In the genomic region with DNA sequence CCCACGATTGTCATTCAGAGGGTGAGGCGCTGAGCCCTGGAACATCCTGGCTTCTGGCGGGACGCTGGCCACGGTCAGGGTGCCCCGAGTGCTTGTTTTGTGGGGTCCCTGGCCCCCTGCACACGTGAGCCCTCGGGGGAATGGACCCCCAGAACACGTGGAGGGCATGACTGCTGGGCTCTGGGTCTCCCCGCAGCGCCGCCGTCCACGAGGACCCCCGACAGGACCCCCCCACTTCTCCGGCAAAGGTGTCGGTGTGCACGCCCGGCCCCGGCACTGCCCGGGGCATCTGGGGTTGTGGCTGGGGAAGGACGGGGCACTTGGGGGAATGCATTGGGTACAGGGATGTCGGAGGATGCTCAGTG, we compare ENCODE assay signal across 17 cellular contexts. TPM values are rescaled to one million over a fixed set of nuclear protein-coding genes. Genes with fewer than 3 reads are reported as not detected.
DNase-seq lines count a peak whose midpoint lies in the region; ATAC-seq and TF ChIP-seq lines count a peak whose summit lies in the region.
"Had no signal": no experiment of that assay in that cellular context is flagged by ENCODE, and none has a peak within 500 bp of the region (broad histone marks: within the 10 kb centered on the region; RNA-seq: fewer than 3 reads in every experiment).

No MANE protein-coding gene starts in this region.

- TF ChIP-seq POLR2A in GM19193 (IDR thresholded peaks at IDR 0.05; ENCODE audit: extremely low read depth, insufficient read depth, insufficient read length), result peak; percentile 4
- TF ChIP-seq POLR2A in sigmoid colon (IDR thresholded peaks at IDR 0.05), result no peak
- TF ChIP-seq POLR2A in stomach (IDR thresholded peaks at IDR 0.05), result no peak

- H3K27ac ChIP-seq in lower lobe of right lung, result no peak overlapping the region
- H3K27ac ChIP-seq in sigmoid colon, result no peak overlapping the region
- H3K27ac ChIP-seq in stomach, result no peak overlapping the region
- H3K27ac ChIP-seq: 22Rv1 had no signal

- H3K27me3 ChIP-seq in lower lobe of right lung (ENCODE audit: low read depth) (peaks cover 22% of the 10 kb centered on the region), sigmoid colon (peaks cover 10 to 35% (median 21%) of the 10 kb centered on the region in 3 donors), stomach (peaks cover 0 to 30% (median 13%) of the 10 kb centered on the region in 3 donors)

- ATAC-seq in activated CD8-positive, alpha-beta memory T cell treated with anti-CD3 and anti-CD28 coated beads, Interleukin-2, amount 10 ng/mL, durations not matched to agents 7 days and 5 days, result no peak
- ATAC-seq in lower lobe of right lung, result peak in 1 of 2 donors; percentile 7
- ATAC-seq: CD8-positive, alpha-beta T cell had no signal

- H3K36me3 Mint-ChIP-seq in activated CD8-positive, alpha-beta memory T cell treated with anti-CD3 and anti-CD28 coated beads, Interleukin-2, amount 10 ng/mL, durations not matched to agents 7 days and 5 days, result peaks cover 14% of the 10 kb centered on the region

- intact Hi-C loops in lower lobe of right lung (cut with DNase I), result no loop called here
- intact Hi-C loops in sigmoid colon (cut with DNase I), result no loop called here
- intact Hi-C loops in stomach (cut with DNase I; ENCODE audit: low total_unique reads), result no loop called here

- no peaks in the 10 kb centered on the region for H3K9me3 ChIP-seq in lower lobe of right lung
- no peaks in the 10 kb centered on the region for H3K9me3 ChIP-seq in sigmoid colon
- no peaks in the 10 kb centered on the region for H3K9me3 ChIP-seq in stomach

- DNase-seq in activated CD8-positive, alpha-beta memory T cell treated with anti-CD3 and anti-CD28 coated beads, Interleukin-2, amount 50 U/mL, for 4 hours, result peak; percentile 6
- no peak for DNase-seq in activated CD8-positive, alpha-beta memory T cell treated with anti-CD3 and anti-CD28 coated beads, Interleukin-2, amount 10 ng/mL, durations not matched to agents 7 days and 5 days
- DNase-seq in lower lobe of right lung, result peak; percentile 19
- DNase-seq in sigmoid colon, result peak; percentile 42
- DNase-seq in putamen (ENCODE audit: low spot score), result no peak
- DNase-seq in NAMALWA (ENCODE audit: low spot score), result no peak
- DNase-seq in stomach, result no peak
- DNase-seq: CD8-positive, alpha-beta T cell; COR-L47; DMS153; DMS79 treated with DMSO at 0.1 percent for 48 hours; EL; GOT3; H9 had no signal

- H3K4me3 Mint-ChIP-seq in activated CD8-positive, alpha-beta memory T cell treated with anti-CD3 and anti-CD28 coated beads, Interleukin-2, amount 10 ng/mL, durations not matched to agents 7 days and 5 days, result no peak overlapping the region
- H3K4me3 Mint-ChIP-seq: CD8-positive, alpha-beta T cell; H9 had no signal

- no peaks in the 10 kb centered on the region for H3K27me3 Mint-ChIP-seq in activated CD8-positive, alpha-beta memory T cell treated with anti-CD3 and anti-CD28 coated beads, Interleukin-2, amount 10 ng/mL, durations not matched to agents 7 days and 5 days

- TF ChIP-seq CTCF in lower lobe of right lung (IDR thresholded peaks at IDR 0.05) (no peak), sigmoid colon (IDR thresholded peaks at IDR 0.05) (no peak), stomach (IDR thresholded peaks at IDR 0.05) (no peak)

- CTCF ChIA-PET in activated CD8-positive, alpha-beta memory T cell treated with anti-CD3 and anti-CD28 coated beads, Interleukin-2, amount 10 ng/mL, durations not matched to agents 7 days and 5 days (lab: Charles Lee), result no interaction called here

- peaks cover 2% of the 10 kb centered on the region for H3K9me3 Mint-ChIP-seq in activated CD8-positive, alpha-beta memory T cell treated with anti-CD3 and anti-CD28 coated beads, Interleukin-2, amount 10 ng/mL, durations not matched to agents 7 days and 5 days (ENCODE audit: low read depth)

- TF ChIP-seq EP300 in sigmoid colon (IDR thresholded peaks at IDR 0.05), result no peak
- TF ChIP-seq EP300 in stomach (IDR thresholded peaks at IDR 0.05), result no peak

- H3K4me3 ChIP-seq in lower lobe of right lung (no peak overlapping the region), sigmoid colon (no peak overlapping the region), stomach (no peak overlapping the region)

- peaks cover 11% of the 10 kb centered on the region for H3K4me1 ChIP-seq in lower lobe of right lung
- H3K4me1 ChIP-seq in sigmoid colon, result peaks cover 0 to 14% (median 11%) of the 10 kb centered on the region in 4 donors
- peaks cover 9 to 15% (median 13%) of the 10 kb centered on the region in 4 donors for H3K4me1 ChIP-seq in stomach

- no peaks in the 10 kb centered on the region for H3K4me1 Mint-ChIP-seq in activated CD8-positive, alpha-beta memory T cell treated with anti-CD3 and anti-CD28 coated beads, Interleukin-2, amount 10 ng/mL, durations not matched to agents 7 days and 5 days
- H3K4me1 Mint-ChIP-seq: CD14-positive monocyte had no signal

- WGBS in sigmoid colon, 2 donors, result 92 to 95% methylated on average over 23 of the region's 23 CpGs
- 90 to 96% (median 91%) methylated on average over 18 to 23 of the region's 23 CpGs for WGBS in stomach, 5 donors

- peaks cover 7% of the 10 kb centered on the region for H3K36me3 ChIP-seq in lower lobe of right lung
- peaks cover 0 to 6% (median 0%) of the 10 kb centered on the region in 4 donors for H3K36me3 ChIP-seq in sigmoid colon
- peaks cover 0 to 47% (median 36%) of the 10 kb centered on the region in 4 donors for H3K36me3 ChIP-seq in stomach

- no peak overlapping the region for H3K27ac Mint-ChIP-seq in activated CD8-positive, alpha-beta memory T cell treated with anti-CD3 and anti-CD28 coated beads, Interleukin-2, amount 10 ng/mL, durations not matched to agents 7 days and 5 days
- H3K27ac Mint-ChIP-seq: CD14-positive monocyte; CD8-positive, alpha-beta T cell; H9 had no signal

RNA-seq across cellular contexts. Expression of a gene that starts 13.9 kb away (rescaled TPM):
- 10 to 100 TPM; 53.2 to 57.2 TPM for total RNA-seq in activated CD8-positive, alpha-beta memory T cell treated with anti-CD3 and anti-CD28 coated beads, Interleukin-2, amount 10 ng/mL, durations not matched to agents 7 days and 5 days
- total RNA-seq in lower lobe of right lung (47.1 TPM), sigmoid colon (10 to 100 TPM; 22.4 to 40.3 (median 30.9) TPM), stomach (10 to 100 TPM; 19.8 to 73.9 (median 36.8) TPM)
- polyA plus RNA-seq in sigmoid colon (10 to 100 TPM; 36.0 to 65.8 (median 36.5) TPM), stomach (10 to 100 TPM; 47.7 to 53.4 (median 48.6) TPM)

RNA-seq across cellular contexts. Expression of a gene that starts 51.3 kb away (rescaled TPM):
- 10 to 100 TPM; 41.1 to 67.9 TPM for total RNA-seq in activated CD8-positive, alpha-beta memory T cell treated with anti-CD3 and anti-CD28 coated beads, Interleukin-2, amount 10 ng/mL, durations not matched to agents 7 days and 5 days
- 23.7 TPM for total RNA-seq in lower lobe of right lung
- 1 to 10 TPM; 2.5 to 6.8 (median 3.6) TPM for total RNA-seq in sigmoid colon
- polyA plus RNA-seq in sigmoid colon, result 10 to 100 TPM in 1 of 3 donors, 1 to 10 TPM in 2; 5.1 to 29.8 (median 9.6) TPM
- total RNA-seq in stomach, result 100 to 1,000 TPM in 1 of 5 donors, 10 to 100 TPM in 3, 1 to 10 TPM in 1; 8.4 to 114 (median 30.3) TPM
- polyA plus RNA-seq in stomach, result 10 to 100 TPM; 13.3 to 45.1 (median 16.4) TPM

RNA-seq across cellular contexts. Expression of a gene that starts 54.2 kb away (rescaled TPM):
- 10 to 100 TPM; 31.7 to 45.8 TPM for total RNA-seq in activated CD8-positive, alpha-beta memory T cell treated with anti-CD3 and anti-CD28 coated beads, Interleukin-2, amount 10 ng/mL, durations not matched to agents 7 days and 5 days
- total RNA-seq in lower lobe of right lung, result 11.2 TPM
- total RNA-seq in sigmoid colon, result 10 to 100 TPM in 1 of 4 donors, 1 to 10 TPM in 3; 3.2 to 16.1 (median 6.6) TPM
- 10 to 100 TPM in 1 of 3 donors, 1 to 10 TPM in 2; 2.1 to 13.3 (median 5.4) TPM for polyA plus RNA-seq in sigmoid colon
- total RNA-seq in stomach, result 10 to 100 TPM in 3 of 5 donors, 1 to 10 TPM in 2; 5.3 to 31.7 (median 15.8) TPM
- polyA plus RNA-seq in stomach, result 10 to 100 TPM; 10.5 to 30.2 (median 14.3) TPM

Comparison
In these comparisons a context has a peak if more than half of its experiments do, and no peak if none do; other contexts are left out.
1. DNase-seq: peak in activated CD8-positive, alpha-beta memory T cell treated with anti-CD3 and anti-CD28 coated beads, Interleukin-2, amount 50 U/mL, for 4 hours (single experiment), lower lobe of right lung (single experiment) and sigmoid colon (single experiment); none in activated CD8-positive, alpha-beta memory T cell treated with anti-CD3 and anti-CD28 coated beads, Interleukin-2, amount 10 ng/mL, durations not matched to agents 7 days and 5 days (single experiment), putamen (single experiment), NAMALWA (single experiment) and stomach (single experiment).